19 cellular contexts compared by ENCODE assay signal in the genomic region with DNA sequence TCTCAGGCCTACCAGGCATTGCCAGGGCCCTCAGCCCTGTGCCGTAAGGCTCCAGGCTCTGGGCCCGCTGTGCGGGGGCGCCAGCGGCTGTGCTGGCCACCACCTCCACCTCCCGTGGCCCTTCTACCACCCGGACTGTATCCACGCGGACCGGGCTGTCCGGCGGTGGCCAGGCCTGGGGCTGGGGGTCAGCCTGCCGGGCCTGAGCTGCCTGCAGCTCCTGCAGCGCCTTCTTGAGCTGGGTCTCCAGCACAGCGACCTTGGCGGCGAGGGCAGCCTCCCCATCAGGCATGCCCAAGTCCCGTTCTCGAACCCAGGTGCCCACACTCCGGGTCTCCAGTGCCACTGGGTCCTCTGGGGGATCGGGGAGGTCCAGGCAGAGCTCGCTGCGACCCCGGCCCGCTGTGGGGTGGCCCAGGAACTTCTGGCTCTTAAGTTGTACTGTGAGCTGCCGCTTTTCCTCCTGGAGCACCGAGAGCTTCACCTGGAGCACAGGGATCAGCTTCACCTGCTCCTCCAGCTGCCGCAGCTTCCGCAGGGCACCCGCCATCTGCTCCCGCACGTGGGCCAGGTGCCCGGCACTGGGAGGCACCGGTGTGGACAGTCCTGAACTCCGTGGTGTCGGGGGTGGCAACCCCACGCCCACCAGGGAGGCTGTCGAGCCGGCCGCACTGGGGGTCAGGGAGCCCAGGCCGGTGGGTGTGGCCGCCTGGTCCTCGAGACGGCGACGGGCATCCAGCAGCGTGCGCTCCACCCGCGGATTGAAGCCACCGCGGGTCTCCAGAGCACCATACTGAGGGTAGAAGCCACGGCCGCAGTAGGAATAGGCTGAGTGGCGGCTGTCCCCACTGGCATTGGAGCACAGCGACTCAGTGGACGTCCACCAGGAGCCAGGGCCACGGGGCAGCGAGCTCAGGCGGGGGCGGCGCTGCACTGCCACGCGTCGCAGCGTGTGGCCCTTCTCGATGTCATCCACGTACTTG. TPM values are rescaled to one million over a fixed set of nuclear protein-coding genes. Genes with fewer than 3 reads are reported as not detected.
DNase-seq lines count a peak whose midpoint lies in the region; ATAC-seq, FAIRE-seq and TF ChIP-seq lines count a peak whose summit lies in the region.
"Had no signal": no experiment of that assay in that cellular context is flagged by ENCODE, and none has a peak within 500 bp of the region (broad histone marks: within the 10 kb centered on the region; RNA-seq: fewer than 3 reads in every experiment).

No MANE protein-coding gene starts in this region.

- peaks cover 15% of the 10 kb centered on the region for H3K79me2 ChIP-seq in K562 (ENCODE audit: control insufficient read depth, insufficient read depth, low read length)

- TF ChIP-seq CTCF in IMR-90 (conservative IDR thresholded peaks at IDR 0.05; ENCODE audit: low read depth, low read length) (no peak), K562 (IDR thresholded peaks at IDR 0.05 in 2 of 3, conservative IDR thresholded peaks at IDR 0.05 in 1 of 3; ENCODE audit: insufficient read depth in 2 of 3, low read depth in 1 of 3, low read length in 3 of 3) (no peak), suprapubic skin (IDR thresholded peaks at IDR 0.05) (no peak), colonic mucosa (IDR thresholded peaks at IDR 0.05) (no peak)

- peaks cover 52% of the 10 kb centered on the region for H3K36me3 ChIP-seq in IMR-90 (ENCODE audit: control insufficient read depth, insufficient read depth, low read length)
- H3K36me3 ChIP-seq in K562 (ENCODE audit: control insufficient read depth, insufficient read depth, low read length): peaks cover 46% of the 10 kb centered on the region
- peaks cover 45 to 65% of the 10 kb centered on the region in 2 experiments for H3K36me3 ChIP-seq in mesenchymal stem cell (ENCODE audit: control insufficient read depth in 1 of 2, insufficient read depth in 2 of 2, low read depth in 1 of 2, low read length in 2 of 2)
- H3K36me3 ChIP-seq in suprapubic skin: peaks cover 17% of the 10 kb centered on the region
- no peaks in the 10 kb centered on the region for H3K36me3 ChIP-seq in colonic mucosa

- H3K23ac ChIP-seq in IMR-90 (ENCODE audit: low read depth, low read length) (no peak overlapping the region), mesenchymal stem cell (ENCODE audit: low read length in 2 of 2) (peak overlapping the region in 1 of 2 experiments; percentile 38)

- CTCF ChIA-PET in IMR-90 (lab: Yijun Ruan, JAX): no interaction called here
- CTCF ChIA-PET in K562 (lab: Yijun Ruan, JAX; ENCODE audit: low intra/inter-chr PET ratio): no interaction called here

- in situ Hi-C loops in IMR-90 (cut with MboI; ENCODE audit: low sequenced_read_pairs) (no loop called here), K562 (cut with MboI) (no loop called here)

- H3K4me2 ChIP-seq in IMR-90 (ENCODE audit: low read depth, low read length) (no peak overlapping the region), K562 (ENCODE audit: insufficient read depth, low read length) (no peak overlapping the region), mesenchymal stem cell (ENCODE audit: low read length, poor library complexity, severe bottlenecking) (peak overlapping the region; percentile 11)

- peaks cover 39 to 81% of the 10 kb centered on the region in 2 experiments for H3K79me1 ChIP-seq in IMR-90 (ENCODE audit: low read depth in 1 of 2, low read length in 2 of 2)
- H3K79me1 ChIP-seq in mesenchymal stem cell (replicated peaks; ENCODE audit: low read length, poor library complexity, severe bottlenecking): peaks cover 2% of the 10 kb centered on the region

- peaks cover 5% of the 10 kb centered on the region for H3K9me1 ChIP-seq in IMR-90 (ENCODE audit: insufficient read depth, low read length)
- peaks cover 2% of the 10 kb centered on the region for H3K9me1 ChIP-seq in K562 (ENCODE audit: control insufficient read depth, insufficient read depth, low read length)

- H3K14ac ChIP-seq in IMR-90 (replicated peaks; ENCODE audit: low read depth, low read length) (no peak overlapping the region), mesenchymal stem cell (ENCODE audit: low read length in 2 of 2) (peak overlapping the region in 1 of 2 experiments; percentile 23)

- H4K8ac ChIP-seq in IMR-90 (ENCODE audit: low read depth in 2 of 2, low read length in 2 of 2) (no peak overlapping the region), mesenchymal stem cell (ENCODE audit: low read length) (peak overlapping the region; percentile 61)

- peaks cover 21% of the 10 kb centered on the region for H3K4me1 ChIP-seq in IMR-90 (ENCODE audit: control insufficient read depth, insufficient read depth, low read length)
- peaks cover 17 to 70% of the 10 kb centered on the region in 2 experiments; a peak in 4 of 5 replicates for H3K4me1 ChIP-seq in K562 (replicated peaks in 1 of 2; ENCODE audit: control insufficient read depth in 2 of 2, insufficient read depth in 2 of 2, low read length in 2 of 2)
- peaks cover 49% of the 10 kb centered on the region for H3K4me1 ChIP-seq in mesenchymal stem cell (ENCODE audit: control insufficient read depth, insufficient read depth, low read depth, low read length)
- H3K4me1 ChIP-seq in suprapubic skin: peaks cover 70% of the 10 kb centered on the region
- H3K4me1 ChIP-seq in colonic mucosa: no peaks in the 10 kb centered on the region

- H3K4me3 ChIP-seq in IMR-90 (ENCODE audit: insufficient read depth, low read depth, low read length) (no peak overlapping the region), K562 (no peak overlapping the region), mesenchymal stem cell (ENCODE audit: insufficient read depth in 1 of 2, low read depth in 1 of 2, low read length in 2 of 2) (peak overlapping the region; percentile 33 to 96), suprapubic skin (peak overlapping the region; percentile 79), colonic mucosa (no peak overlapping the region)

- H3K27me3 ChIP-seq in IMR-90 (ENCODE audit: control insufficient read depth, insufficient read depth, low read length) (no peaks in the 10 kb centered on the region), K562 (ENCODE audit: control insufficient read depth in 2 of 2, insufficient read depth in 2 of 2, low read length in 2 of 2) (no peaks in the 10 kb centered on the region), mesenchymal stem cell (ENCODE audit: control insufficient read depth in 1 of 2, insufficient read depth in 1 of 2, low read length in 2 of 2) (no peaks in the 10 kb centered on the region), suprapubic skin (no peaks in the 10 kb centered on the region), colonic mucosa (no peaks in the 10 kb centered on the region)

- H3K27ac ChIP-seq in IMR-90 (ENCODE audit: insufficient read depth, low read length) (no peak overlapping the region), K562 (ENCODE audit: extremely low read depth, low read depth, low read length) (no peak overlapping the region), mesenchymal stem cell (ENCODE audit: low read length, poor library complexity, severe bottlenecking) (peak overlapping the region; percentile 22), suprapubic skin (peak overlapping the region; percentile 1), colonic mucosa (no peak overlapping the region)

- TF ChIP-seq RAD21 in IMR-90 (IDR thresholded peaks at IDR 0.05; ENCODE audit: low read length) (no peak), K562 (CRISPR knock-in tag; conservative IDR thresholded peaks at IDR 0.05 in 1 of 2, IDR thresholded peaks at IDR 0.05 in 1 of 2) (no peak)

- H2BK12ac ChIP-seq in mesenchymal stem cell (ENCODE audit: low read length in 2 of 2): peak overlapping the region; percentile 67 to 86

- TF ChIP-seq EP300 in K562 (IDR thresholded peaks at IDR 0.05; ENCODE audit: low read length): no peak
- TF ChIP-seq EP300 in suprapubic skin (IDR thresholded peaks at IDR 0.05): no peak

- no peak for FAIRE-seq in K562 (lab: Jason Lieb, UNC)

- no peak overlapping the region for H4K91ac ChIP-seq in IMR-90 (ENCODE audit: insufficient read depth, low read depth, low read length)
- peak overlapping the region; percentile 80 for H4K91ac ChIP-seq in mesenchymal stem cell (ENCODE audit: low read length)

- intact Hi-C loops in IMR-90 (cut with micrococcal nuclease): no loop called here
- intact Hi-C loops in K562 (cut with micrococcal nuclease): no loop called here
- intact Hi-C loops in colonic mucosa (cut with DNase I): no loop called here

- TF ChIP-seq POLR2A in IMR-90 (IDR thresholded peaks at IDR 0.05; ENCODE audit: low read depth, low read length) (no peak), K562 (conservative IDR thresholded peaks at IDR 0.05) (no peak), suprapubic skin (IDR thresholded peaks at IDR 0.05) (no peak)

- H2AK5ac ChIP-seq in IMR-90 (ENCODE audit: low read depth, low read length) (peak overlapping the region; percentile 78), mesenchymal stem cell (ENCODE audit: low read length, severe bottlenecking) (peak overlapping the region; percentile 31)

- H2AFZ ChIP-seq in IMR-90 (replicated peaks; ENCODE audit: low read length, poor library complexity) (no peak overlapping the region), K562 (ENCODE audit: low read depth, low read length) (no peak overlapping the region), mesenchymal stem cell (ENCODE audit: low read depth, low read length) (no peak overlapping the region)

- no peak overlapping the region for H3K56ac ChIP-seq in IMR-90 (ENCODE audit: extremely low read depth, insufficient read depth, low read length)

- H2BK5ac ChIP-seq in IMR-90 (ENCODE audit: low read depth, low read length, poor library complexity, severe bottlenecking) (no peak overlapping the region), mesenchymal stem cell (ENCODE audit: low read depth, low read length, poor library complexity, severe bottlenecking) (no peak overlapping the region)

- POLR2A ChIA-PET in IMR-90 (lab: Charles Lee; ENCODE audit: unreplicated experiment) (interaction anchor here (0.5 kb wide), 1 partner anchor 239 kb away, joined by 3 read pairs; no protein-coding TSS in a partner anchor), K562 (lab: Yijun Ruan, JAX) (interaction anchor here (0.7 to 1.2 kb wide), 2 partner anchors 10 to 30 kb away, joined by 3 read pairs; no protein-coding TSS in a partner anchor)

- H3K4ac ChIP-seq in IMR-90 (ENCODE audit: low read depth, low read length) (peak overlapping the region; percentile 99; the same call in 1 of the 2 replicates), mesenchymal stem cell (ENCODE audit: low read depth in 1 of 2, low read length in 2 of 2) (no peak overlapping the region)

- H3K9me3 ChIP-seq in IMR-90 (ENCODE audit: control insufficient read depth, insufficient read depth, low read length): no peaks in the 10 kb centered on the region
- H3K9me3 ChIP-seq in K562 (replicated peaks; ENCODE audit: control insufficient read depth, insufficient read depth, low read depth, low read length): 0 out of 2 replicates have a peak, but pooled peaks cover 1% of the 10 kb centered on the region
- no peaks in the 10 kb centered on the region for H3K9me3 ChIP-seq in mesenchymal stem cell (ENCODE audit: control insufficient read depth, low read length)
- H3K9me3 ChIP-seq in suprapubic skin: no peaks in the 10 kb centered on the region
- H3K9me3 ChIP-seq in colonic mucosa: no peaks in the 10 kb centered on the region

- no peak overlapping the region for H2BK120ac ChIP-seq in IMR-90 (ENCODE audit: low read depth, low read length)
- H2BK120ac ChIP-seq in mesenchymal stem cell (ENCODE audit: low read depth, low read length): no peak overlapping the region

- no peak overlapping the region for H4K5ac ChIP-seq in IMR-90 (ENCODE audit: low read depth, low read length)

- no peak overlapping the region for H2BK20ac ChIP-seq in IMR-90 (ENCODE audit: low read depth, low read length)

- ATAC-seq in IMR-90 (ENCODE audit: low read depth) (no peak), K562 (no peak), HG02852 (IDR thresholded peaks at IDR 0.05; ENCODE audit: unreplicated experiment) (no peak)
- ATAC-seq: naive thymus-derived CD4-positive, alpha-beta T cell had no signal

- H3K18ac ChIP-seq in IMR-90 (ENCODE audit: low read depth, low read length): no peak overlapping the region
- peak overlapping the region in 1 of 2 experiments; percentile 54 for H3K18ac ChIP-seq in mesenchymal stem cell (ENCODE audit: low read depth in 1 of 2, low read length in 2 of 2)

- BruUV-seq in IMR-90 (replicated peaks; lab: Mats Ljungman, UMichigan) (no TSS peak), K562 (replicated peaks; lab: Mats Ljungman, UMichigan) (no TSS peak)

- DNase-seq in IMR-90 (no peak), K562 (ENCODE audit: extremely low read depth in 1 of 4, low spot score in 3 of 4) (no peak), mesenchymal stem cell (no peak), suprapubic skin (ENCODE audit: low spot score in 2 of 2) (no peak), colonic mucosa (no peak), NCI-H524 treated with DMSO at 0.1 percent for 48 hours (lab: John Stamatoyannopoulos, UW) (no peak), NCI-H2107 treated with DMSO at 0.1 percent for 48 hours (lab: John Stamatoyannopoulos, UW; ENCODE audit: unreplicated experiment) (no peak)
- DNase-seq: activated CD4-positive, alpha-beta T cell treated with anti-CD3 and anti-CD28 coated beads, Interleukin-2, amount 50 U/mL, for 48 hours; activated naive CD4-positive, alpha-beta T cell treated with anti-CD3 and anti-CD28 coated beads, Interleukin-2, amount 10 ng/mL, durations not matched to agents 7 days and 5 days; CD4-positive, alpha-beta memory T cell; Karpas-422; naive thymus-derived CD4-positive, alpha-beta T cell; NCI-H1105; stimulated activated CD8-positive, alpha-beta memory T cell treated with anti-CD3 and anti-CD28 coated beads, Interleukin-4, amount 100 ng/mL, for 48 hours; SW 1271; trophoblast cell had no signal

- dilution Hi-C loops in IMR-90 (cut with HindIII; ENCODE audit: low sequenced_read_pairs, unreplicated experiment): no loop called here

- 95% methylated on average over 43 of the region's 68 CpGs; no CpG with 5 or more reads in 1 of the 2 experiments for WGBS in IMR-90 (ENCODE audit: extremely low coverage in 2 of 2, insufficient read length in 1 of 2), 2 experiments
- 95% methylated on average over 45 of the region's 68 CpGs for WGBS in K562 (ENCODE audit: insufficient coverage, low coverage, missing lambda C conversion rate)
- 98% methylated on average over 68 of the region's 68 CpGs for WGBS in mesenchymal stem cell
- WGBS in suprapubic skin: 89% methylated on average over 40 of the region's 68 CpGs

- peaks cover 35% of the 10 kb centered on the region for H4K20me1 ChIP-seq in IMR-90 (ENCODE audit: insufficient read depth, low read length)
- H4K20me1 ChIP-seq in K562 (replicated peaks; ENCODE audit: control insufficient read depth, insufficient read depth, low read length): 0 out of 2 replicates have a peak, but pooled peaks cover 3% of the 10 kb centered on the region

- H3K9ac ChIP-seq in IMR-90 (ENCODE audit: low read depth, low read length) (no peak overlapping the region), K562 (ENCODE audit: insufficient read depth in 1 of 2, low read depth in 2 of 2, low read length in 2 of 2) (peak overlapping the region in 1 of 2 experiments; percentile 4; a peak in 1 of 4 replicates), mesenchymal stem cell (ENCODE audit: low read length) (no peak overlapping the region), colonic mucosa (ENCODE audit: low read depth in 2 of 2, low read length in 2 of 2) (peak overlapping the region in 1 of 2 donors; percentile 35)

- H2AK9ac ChIP-seq in IMR-90 (replicated peaks; ENCODE audit: low read depth, low read length, poor library complexity): no peak overlapping the region

- H2BK15ac ChIP-seq in IMR-90 (ENCODE audit: low read depth, low read length) (no peak overlapping the region), mesenchymal stem cell (ENCODE audit: low read depth, poor library complexity, severe bottlenecking) (no peak overlapping the region)

RNA-seq across cellular contexts. Expression of a gene that starts 4.1 kb away (rescaled TPM):
- total RNA-seq in IMR-90 (2012; rRNA removed) (104 and 126 TPM in 2 replicates), K562 (2014; rRNA removed) (32.2 and 41.2 TPM in 2 replicates), K562 (2014; rRNA removed; fragmentation: Illumina TruSeq; extraction: Trizol) (12.7 and 13.9 TPM in 2 replicates), K562 (2015; rRNA removed; fragmentation: Illumina TruSeq; extraction: Trizol) (19.8 and 21.3 TPM in 2 replicates), K562 (2021) (36.0 and 37.5 TPM in 2 replicates), suprapubic skin (10 to 100 TPM; 42.5 to 75.5 (median 65.1) TPM), colonic mucosa (10 to 100 TPM; 44.1 to 87.8 TPM)
- polyA plus RNA-seq in IMR-90 (2012; rRNA removed) (156 and 176 TPM in 2 replicates), K562 (2011; rRNA removed) (10.8 and 13.5 TPM in 2 replicates), K562 (2014; fragmentation: Illumina TruSeq; extraction: Trizol) (47.7 and 47.8 TPM in 2 replicates), K562 (2014; fragmentation: Nextera tagmentation; extraction: Ambion mirVana) (1 to 10 TPM; 4.4 to 5.6 TPM), K562 (2014; rRNA removed) (17.4 and 24.6 TPM in 2 replicates)
- polyA plus RNA-seq in IMR-90 (2012; cell fraction: cytosol; rRNA removed): 95.0 and 131 TPM in 2 replicates
- polyA plus RNA-seq in IMR-90 (2012; cell fraction: nucleus; rRNA removed; ENCODE audit: low replicate concordance): 95.7 and 185 TPM in 2 replicates
- total RNA-seq in K562 (2011; cell fraction: chromatin; rRNA removed; ENCODE audit: low replicate concordance): 29.2 and 60.7 TPM in 2 replicates
- total RNA-seq in K562 (2011; cell fraction: nucleolus; rRNA removed): 29.0 and 31.2 TPM in 2 replicates
- 30.1 and 39.5 TPM in 2 replicates for total RNA-seq in K562 (2011; cell fraction: nucleoplasm; rRNA removed)
- polyA plus RNA-seq in K562 (2011; cell fraction: cytosol; rRNA removed): 9.4 and 26.1 TPM in 2 replicates
- 15.1 and 27.0 TPM in 2 replicates for polyA plus RNA-seq in K562 (2011; cell fraction: nucleus; rRNA removed)
- polyA plus RNA-seq in K562 (2012): 30.1 and 49.8 TPM in 2 replicates
- 7.2 and 12.8 TPM in 2 replicates for polyA minus RNA-seq in K562 (2011; rRNA and poly(A)+ RNA removed)
- 18.5 and 26.0 TPM in 2 replicates for polyA minus RNA-seq in K562 (2011; cell fraction: cytosol; rRNA and poly(A)+ RNA removed)
- 6.7 and 6.9 TPM in 2 replicates for polyA minus RNA-seq in K562 (2011; cell fraction: nucleus; rRNA and poly(A)+ RNA removed)
- polyA plus RNA-seq in mesenchymal stem cell (2013, experiment 1 of 2): 197 TPM
- 192 TPM for polyA plus RNA-seq in mesenchymal stem cell (2013, experiment 2 of 2)
- polyA plus RNA-seq: naive thymus-derived CD4-positive, alpha-beta T cell had no signal

RNA-seq across cellular contexts. Expression of a gene that starts 37.7 kb away (rescaled TPM):
- total RNA-seq in IMR-90 (2012; rRNA removed): 68.3 and 97.5 TPM in 2 replicates
- 11.7 and 12.2 TPM in 2 replicates for polyA plus RNA-seq in IMR-90 (2012; rRNA removed)
- 12.4 and 24.6 TPM in 2 replicates for polyA plus RNA-seq in IMR-90 (2012; cell fraction: cytosol; rRNA removed)
- 10.7 and 11.4 TPM in 2 replicates for polyA plus RNA-seq in IMR-90 (2012; cell fraction: nucleus; rRNA removed; ENCODE audit: low replicate concordance)
- total RNA-seq in K562 (2011; cell fraction: chromatin; rRNA removed; ENCODE audit: low replicate concordance): 42.4 and 88.4 TPM in 2 replicates
- 65.7 and 76.1 TPM in 2 replicates for total RNA-seq in K562 (2011; cell fraction: nucleolus; rRNA removed)
- total RNA-seq in K562 (2011; cell fraction: nucleoplasm; rRNA removed): 69.6 and 78.4 TPM in 2 replicates
- total RNA-seq in K562 (2014; rRNA removed): 154 and 188 TPM in 2 replicates
- 72.8 and 75.2 TPM in 2 replicates for total RNA-seq in K562 (2014; rRNA removed; fragmentation: Illumina TruSeq; extraction: Trizol)
- 82.0 and 82.5 TPM in 2 replicates for total RNA-seq in K562 (2015; rRNA removed; fragmentation: Illumina TruSeq; extraction: Trizol)
- total RNA-seq in K562 (2021): 106 and 111 TPM in 2 replicates
- 44.3 and 52.6 TPM in 2 replicates for polyA plus RNA-seq in K562 (2011; rRNA removed)
- 44.2 and 55.5 TPM in 2 replicates for polyA plus RNA-seq in K562 (2011; cell fraction: cytosol; rRNA removed)
- 63.2 and 80.4 TPM in 2 replicates for polyA plus RNA-seq in K562 (2011; cell fraction: nucleus; rRNA removed)
- polyA plus RNA-seq in K562 (2012): 45.4 and 60.6 TPM in 2 replicates
- polyA plus RNA-seq in K562 (2014; fragmentation: Illumina TruSeq; extraction: Trizol): 39.1 and 41.6 TPM in 2 replicates
- polyA plus RNA-seq in K562 (2014; fragmentation: Nextera tagmentation; extraction: Ambion mirVana): 10 to 100 TPM; 18.2 to 26.8 TPM
- 60.9 and 66.7 TPM in 2 replicates for polyA plus RNA-seq in K562 (2014; rRNA removed)
- 102 and 155 TPM in 2 replicates for polyA minus RNA-seq in K562 (2011; rRNA and poly(A)+ RNA removed)
- 81.5 and 101 TPM in 2 replicates for polyA minus RNA-seq in K562 (2011; cell fraction: cytosol; rRNA and poly(A)+ RNA removed)
- polyA minus RNA-seq in K562 (2011; cell fraction: nucleus; rRNA and poly(A)+ RNA removed): 28.3 and 31.5 TPM in 2 replicates
- polyA plus RNA-seq in mesenchymal stem cell (2013, experiment 1 of 2): 3.2 TPM
- 3.0 TPM for polyA plus RNA-seq in mesenchymal stem cell (2013, experiment 2 of 2)
- total RNA-seq in suprapubic skin: 1 to 10 TPM; 1.8 to 4.0 (median 3.7) TPM
- total RNA-seq in colonic mucosa: 10 to 100 TPM in 1 of 2 donors, 1 to 10 TPM in 1; 9.4 to 47.6 TPM

RNA-seq across cellular contexts. Expression of a gene that starts 46.2 kb away (rescaled TPM):
- total RNA-seq in IMR-90 (2012; rRNA removed) (not detected in 2 replicates), K562 (2014; rRNA removed) (not detected in 2 replicates), K562 (2014; rRNA removed; fragmentation: Illumina TruSeq; extraction: Trizol) (not detected in 2 replicates), K562 (2015; rRNA removed; fragmentation: Illumina TruSeq; extraction: Trizol) (not detected in 2 replicates), K562 (2021) (not detected in 2 replicates), suprapubic skin (not detected), colonic mucosa (not detected)
- polyA plus RNA-seq in IMR-90 (2012; rRNA removed) (not detected in 2 replicates), K562 (2011; rRNA removed) (not detected in 2 replicates), K562 (2014; fragmentation: Illumina TruSeq; extraction: Trizol) (not detected in 2 replicates), K562 (2014; fragmentation: Nextera tagmentation; extraction: Ambion mirVana) (not detected), K562 (2014; rRNA removed) (not detected in 2 replicates)
- polyA plus RNA-seq in IMR-90 (2012; cell fraction: cytosol; rRNA removed): 0.09 TPM in 1 of 2 replicates, not detected in the other
- polyA plus RNA-seq in IMR-90 (2012; cell fraction: nucleus; rRNA removed; ENCODE audit: low replicate concordance): 0.34 and 0.60 TPM in 2 replicates
- total RNA-seq in K562 (2011; cell fraction: chromatin; rRNA removed; ENCODE audit: low replicate concordance): not detected in 2 replicates
- total RNA-seq in K562 (2011; cell fraction: nucleolus; rRNA removed): not detected in 2 replicates
- not detected in 2 replicates for total RNA-seq in K562 (2011; cell fraction: nucleoplasm; rRNA removed)
- polyA plus RNA-seq in K562 (2011; cell fraction: cytosol; rRNA removed): not detected in 2 replicates
- polyA plus RNA-seq in K562 (2011; cell fraction: nucleus; rRNA removed): not detected in 2 replicates
- polyA plus RNA-seq in K562 (2012): not detected in 2 replicates
- not detected in 2 replicates for polyA minus RNA-seq in K562 (2011; rRNA and poly(A)+ RNA removed)
- polyA minus RNA-seq in K562 (2011; cell fraction: cytosol; rRNA and poly(A)+ RNA removed): not detected in 2 replicates
- not detected in 2 replicates for polyA minus RNA-seq in K562 (2011; cell fraction: nucleus; rRNA and poly(A)+ RNA removed)
- polyA plus RNA-seq in mesenchymal stem cell (2013, experiment 1 of 2): 0.18 TPM
- polyA plus RNA-seq in mesenchymal stem cell (2013, experiment 2 of 2): not detected
- total RNA-seq: CD4-positive, alpha-beta memory T cell; lower leg skin; naive thymus-derived CD4-positive, alpha-beta T cell; RPMI7951 had no signal
- polyA plus RNA-seq: CD4-positive, alpha-beta memory T cell; naive thymus-derived CD4-positive, alpha-beta T cell had no signal

Comparison
In these comparisons a context has a peak if more than half of its experiments do, and no peak if none do; other contexts are left out.
1. H3K27ac ChIP-seq: peak in mesenchymal stem cell (single experiment) and suprapubic skin (single experiment); none in IMR-90 (single experiment), K562 (single experiment) and colonic mucosa (single experiment).
2. H3K4me3 ChIP-seq: peak in mesenchymal stem cell (2 of 2) and suprapubic skin (single experiment); none in IMR-90 (single experiment), K562 (single experiment) and colonic mucosa (single experiment).